ENCODE assay signal across 1 cellular context in the genomic region with DNA sequence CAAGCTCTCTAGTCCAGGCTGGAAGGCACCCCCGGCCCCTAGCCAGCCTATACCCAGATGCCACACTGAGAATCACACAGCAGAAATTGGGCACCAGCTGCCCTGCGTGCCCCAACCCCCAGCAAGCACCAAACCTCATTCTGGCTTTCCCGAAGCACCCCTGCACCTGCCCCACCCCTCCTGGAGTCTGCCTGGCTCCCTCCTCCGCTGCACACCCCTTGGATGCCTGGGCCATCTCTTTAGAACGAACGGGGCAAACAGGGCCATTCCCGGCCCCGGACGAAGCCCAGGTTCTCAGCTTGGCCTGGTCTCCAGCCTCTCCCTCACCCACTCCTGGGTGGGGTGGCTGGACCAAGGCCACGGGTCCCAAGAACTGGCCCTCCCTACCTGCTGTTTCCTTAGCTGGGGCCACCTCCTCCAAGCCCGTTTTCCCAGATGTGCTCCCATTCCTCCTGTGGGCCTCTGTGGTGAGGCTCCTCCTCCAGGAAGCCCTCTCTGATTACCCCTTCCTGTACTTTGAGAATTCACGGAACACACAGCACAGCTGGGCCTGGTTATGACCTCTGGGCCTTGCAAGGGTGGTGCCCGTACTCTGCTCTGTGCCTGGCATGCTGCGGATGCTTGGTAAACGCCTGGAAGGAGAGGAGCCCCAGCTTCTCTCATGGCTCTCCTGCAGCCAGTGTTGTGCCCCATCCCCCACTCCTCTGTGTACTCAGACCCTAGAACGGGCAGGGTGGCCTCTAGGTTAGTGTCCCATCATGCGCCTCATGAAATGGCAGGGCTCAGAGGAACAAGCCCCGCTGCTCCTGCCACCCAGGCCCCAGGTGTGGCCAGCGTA.
A peak's percentile ranks its signal among the peaks of the same experiment; 100 is the strongest.
TF ChIP-seq lines count a peak whose summit lies in the region.

No MANE protein-coding gene starts in this region.

TF ChIP-seq in HepG2, 621 proteins besides CTCF, POLR2A, EP300 and RAD21 (continued from another document):
- TF ChIP-seq, protein P1, sequence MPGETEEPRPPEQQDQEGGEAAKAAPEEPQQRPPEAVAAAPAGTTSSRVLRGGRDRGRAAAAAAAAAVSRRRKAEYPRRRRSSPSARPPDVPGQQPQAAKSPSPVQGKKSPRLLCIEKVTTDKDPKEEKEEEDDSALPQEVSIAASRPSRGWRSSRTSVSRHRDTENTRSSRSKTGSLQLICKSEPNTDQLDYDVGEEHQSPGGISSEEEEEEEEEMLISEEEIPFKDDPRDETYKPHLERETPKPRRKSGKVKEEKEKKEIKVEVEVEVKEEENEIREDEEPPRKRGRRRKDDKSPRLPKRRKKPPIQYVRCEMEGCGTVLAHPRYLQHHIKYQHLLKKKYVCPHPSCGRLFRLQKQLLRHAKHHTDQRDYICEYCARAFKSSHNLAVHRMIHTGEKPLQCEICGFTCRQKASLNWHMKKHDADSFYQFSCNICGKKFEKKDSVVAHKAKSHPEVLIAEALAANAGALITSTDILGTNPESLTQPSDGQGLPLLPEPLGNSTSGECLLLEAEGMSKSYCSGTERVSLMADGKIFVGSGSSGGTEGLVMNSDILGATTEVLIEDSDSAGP (CRISPR knock-in tag; IDR thresholded peaks at IDR 0.05; ENCODE audit: borderline replicate concordance): 0 out of 2 replicates have a peak, but pooled peaks have one; percentile 25
- TF ChIP-seq SATB2 (CRISPR knock-in tag; IDR thresholded peaks at IDR 0.05): no peak
- TF ChIP-seq, protein P2, sequence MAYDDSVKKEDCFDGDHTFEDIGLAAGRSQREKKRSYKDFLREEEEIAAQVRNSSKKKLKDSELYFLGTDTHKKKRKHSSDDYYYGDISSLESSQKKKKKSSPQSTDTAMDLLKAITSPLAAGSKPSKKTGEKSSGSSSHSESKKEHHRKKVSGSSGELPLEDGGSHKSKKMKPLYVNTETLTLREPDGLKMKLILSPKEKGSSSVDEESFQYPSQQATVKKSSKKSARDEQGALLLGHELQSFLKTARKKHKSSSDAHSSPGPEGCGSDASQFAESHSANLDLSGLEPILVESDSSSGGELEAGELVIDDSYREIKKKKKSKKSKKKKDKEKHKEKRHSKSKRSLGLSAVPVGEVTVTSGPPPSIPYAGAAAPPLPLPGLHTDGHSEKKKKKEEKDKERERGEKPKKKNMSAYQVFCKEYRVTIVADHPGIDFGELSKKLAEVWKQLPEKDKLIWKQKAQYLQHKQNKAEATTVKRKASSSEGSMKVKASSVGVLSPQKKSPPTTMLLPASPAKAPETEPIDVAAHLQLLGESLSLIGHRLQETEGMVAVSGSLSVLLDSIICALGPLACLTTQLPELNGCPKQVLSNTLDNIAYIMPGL (CRISPR knock-in tag; IDR thresholded peaks at IDR 0.05; ENCODE audit: borderline replicate concordance in 1 of 2, low read depth in 1 of 2): no peak
- TF ChIP-seq FOXA3 (CRISPR knock-in tag; IDR thresholded peaks at IDR 0.05): no peak
- peak; percentile 97 for TF ChIP-seq ZFP36 (IDR thresholded peaks at IDR 0.05; ENCODE audit: borderline replicate concordance, low read depth, low read length, partially characterized antibody)
- TF ChIP-seq TBX3 (IDR thresholded peaks at IDR 0.05; ENCODE audit: borderline replicate concordance): no peak
- TF ChIP-seq ZNF776 (CRISPR knock-in tag; IDR thresholded peaks at IDR 0.05): 0 out of 2 replicates have a peak, but pooled peaks have one; percentile 18
- no peak for TF ChIP-seq MATR3 (CRISPR knock-in tag; IDR thresholded peaks at IDR 0.05)
